In genomic region chr4:170591076-170591475, GRCh38 we compare ENCODE assay signal across 17 cellular contexts.
"Had no signal": no experiment of that assay in that cellular context is flagged by ENCODE, and none has a peak within 500 bp of the region (broad histone marks: within the 10 kb centered on the region; RNA-seq: fewer than 3 reads in every experiment).

No MANE protein-coding gene starts in this region.

- H3K79me2 ChIP-seq: hepatocyte had no signal

- H3K27me3 ChIP-seq: cardiac muscle cell, hepatocyte, pancreas, right atrium auricular region, thyroid gland had no signal

- DNase-seq: activated naive CD4-positive, alpha-beta T cell treated with Interleukin-2 at 50 U/mL for 16 hours; activated naive CD8-positive, alpha-beta T cell treated with anti-CD3 and anti-CD28 coated beads for 36 hours; activated T-cell treated with anti-CD3 and anti-CD28 coated beads, Interleukin-2, amount 50 U/mL, for 48 hours; amniotic stem cell; glutamatergic neuron; left ventricle myocardium inferior; midbrain; pancreas; psoas muscle; stimulated activated CD4-positive, alpha-beta T cell treated with anti-CD3 and anti-CD28 coated beads, Interleukin-4, amount 100 ng/mL, for 24 hours; stimulated activated naive CD8-positive, alpha-beta T cell treated with anti-CD3 and anti-CD28 coated beads, Interleukin-15, Interleukin-2, amounts not matched to agents 100 U/mL and 50 U/mL, for 24 hours; substantia nigra; T-cell; thyroid gland had no signal

- H3K9me3 ChIP-seq: left ventricle myocardium inferior, pancreas, psoas muscle, right atrium auricular region, thyroid gland had no signal

- H3K4me2 ChIP-seq: hepatocyte had no signal

- H3K36me3 ChIP-seq: cardiac muscle cell, left ventricle myocardium inferior, pancreas, right atrium auricular region, thyroid gland had no signal

- H2AFZ ChIP-seq: hepatocyte had no signal

- H3K27ac ChIP-seq: cardiac muscle cell, hepatocyte, left ventricle myocardium inferior, pancreas, psoas muscle, right atrium auricular region, thyroid gland had no signal

- H3K4me1 ChIP-seq: left ventricle myocardium inferior, pancreas, psoas muscle, right atrium auricular region, thyroid gland had no signal

- ATAC-seq: pancreas; psoas muscle; stimulated activated naive CD8-positive, alpha-beta T cell treated with anti-CD3 and anti-CD28 coated beads, Interleukin-15, Interleukin-2, amounts not matched to agents 100 U/mL and 50 U/mL, for 24 hours; T-cell had no signal

- H3K4me3 ChIP-seq: cardiac muscle cell, hepatocyte, left ventricle myocardium inferior, pancreas, psoas muscle, right atrium auricular region, thyroid gland had no signal
